1 cellular context compared by ENCODE assay signal in the genomic region with DNA sequence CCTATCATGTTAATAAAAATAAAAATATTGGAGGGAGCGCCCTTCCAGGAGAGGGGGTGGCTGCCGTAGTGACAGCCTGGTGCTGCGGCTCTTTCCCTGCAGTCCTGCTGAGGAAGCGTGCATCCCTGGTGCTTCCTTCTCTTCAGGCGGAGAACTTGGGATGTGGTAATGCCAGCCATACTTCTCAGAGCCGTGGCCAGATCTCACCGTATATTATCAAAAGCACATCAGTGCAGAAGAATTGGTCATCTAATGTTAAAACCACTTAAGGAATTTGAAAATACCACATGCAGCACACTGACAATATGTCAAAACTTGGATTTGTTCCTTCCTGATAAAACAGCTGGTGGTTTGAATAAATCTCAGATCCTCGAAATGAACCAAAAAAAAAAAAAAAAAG.
TF ChIP-seq lines count a peak whose summit lies in the region.

No MANE protein-coding gene starts in this region.

TF ChIP-seq in IMR-90, 13 proteins besides CTCF, POLR2A, EP300 and RAD21 (continued from another document):
- TF ChIP-seq, protein P1, sequence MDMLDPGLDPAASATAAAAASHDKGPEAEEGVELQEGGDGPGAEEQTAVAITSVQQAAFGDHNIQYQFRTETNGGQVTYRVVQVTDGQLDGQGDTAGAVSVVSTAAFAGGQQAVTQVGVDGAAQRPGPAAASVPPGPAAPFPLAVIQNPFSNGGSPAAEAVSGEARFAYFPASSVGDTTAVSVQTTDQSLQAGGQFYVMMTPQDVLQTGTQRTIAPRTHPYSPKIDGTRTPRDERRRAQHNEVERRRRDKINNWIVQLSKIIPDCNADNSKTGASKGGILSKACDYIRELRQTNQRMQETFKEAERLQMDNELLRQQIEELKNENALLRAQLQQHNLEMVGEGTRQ (IDR thresholded peaks at IDR 0.05; ENCODE audit: low read depth, low read length) = no peak
- TF ChIP-seq RFX5 (IDR thresholded peaks at IDR 0.05; ENCODE audit: low read depth, low read length) = no peak
- no peak for TF ChIP-seq SMC3 (IDR thresholded peaks at IDR 0.05; ENCODE audit: low read depth, low read length)
- no peak for TF ChIP-seq FOS (IDR thresholded peaks at IDR 0.05; ENCODE audit: low read depth, low read length)
- TF ChIP-seq MAZ (IDR thresholded peaks at IDR 0.05; ENCODE audit: borderline replicate concordance, low read depth, low read length) = no peak
- TF ChIP-seq MXI1 (IDR thresholded peaks at IDR 0.05; ENCODE audit: borderline replicate concordance, low read depth, low read length) = no peak
- TF ChIP-seq, protein P2, sequence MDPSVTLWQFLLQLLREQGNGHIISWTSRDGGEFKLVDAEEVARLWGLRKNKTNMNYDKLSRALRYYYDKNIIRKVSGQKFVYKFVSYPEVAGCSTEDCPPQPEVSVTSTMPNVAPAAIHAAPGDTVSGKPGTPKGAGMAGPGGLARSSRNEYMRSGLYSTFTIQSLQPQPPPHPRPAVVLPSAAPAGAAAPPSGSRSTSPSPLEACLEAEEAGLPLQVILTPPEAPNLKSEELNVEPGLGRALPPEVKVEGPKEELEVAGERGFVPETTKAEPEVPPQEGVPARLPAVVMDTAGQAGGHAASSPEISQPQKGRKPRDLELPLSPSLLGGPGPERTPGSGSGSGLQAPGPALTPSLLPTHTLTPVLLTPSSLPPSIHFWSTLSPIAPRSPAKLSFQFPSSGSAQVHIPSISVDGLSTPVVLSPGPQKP (IDR thresholded peaks at IDR 0.05; ENCODE audit: borderline replicate concordance, low read depth, low read length) = no peak
- TF ChIP-seq RCOR1 (IDR thresholded peaks at IDR 0.05; ENCODE audit: insufficient replicate concordance, low read length) = no peak
